In the genomic region with DNA sequence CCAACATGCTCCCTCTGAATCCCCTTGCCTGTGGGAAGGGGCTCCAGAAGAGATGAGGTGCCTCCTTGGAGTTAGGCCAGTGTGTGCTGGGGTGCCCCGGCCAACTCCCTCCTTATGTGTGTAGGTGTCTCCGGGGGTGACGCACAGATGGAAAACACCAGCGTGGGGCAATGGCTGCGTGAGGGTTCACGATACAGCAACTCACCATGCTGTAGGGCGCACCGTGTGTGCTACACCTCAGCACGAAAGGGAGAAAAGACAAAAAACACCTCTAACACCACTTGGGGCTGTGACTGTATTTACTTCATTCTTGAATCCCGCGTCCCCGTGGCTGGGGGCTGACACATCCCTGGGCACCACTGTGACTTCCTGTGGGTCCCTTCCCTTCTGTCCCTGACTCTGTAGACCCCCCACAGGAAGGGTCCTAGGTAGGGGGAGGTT, we compare ENCODE assay signal across 1 cellular context.
TF ChIP-seq lines count a peak whose summit lies in the region.

No MANE protein-coding gene starts in this region.

TF ChIP-seq in H1, 55 proteins besides CTCF, POLR2A, EP300 and RAD21:
- TF ChIP-seq SIX5 (IDR thresholded peaks at IDR 0.05; ENCODE audit: low read depth, low read length) (no peak), CTBP2 (IDR thresholded peaks at IDR 0.05; ENCODE audit: borderline replicate concordance, insufficient read depth, insufficient read length, low read length) (no peak), CBX5 (IDR thresholded peaks at IDR 0.05; ENCODE audit: low read depth, low read length) (no peak), MAFK (IDR thresholded peaks at IDR 0.05; ENCODE audit: low read depth, low read length) (no peak)
